25 cellular contexts compared by ENCODE assay signal in the genomic region with DNA sequence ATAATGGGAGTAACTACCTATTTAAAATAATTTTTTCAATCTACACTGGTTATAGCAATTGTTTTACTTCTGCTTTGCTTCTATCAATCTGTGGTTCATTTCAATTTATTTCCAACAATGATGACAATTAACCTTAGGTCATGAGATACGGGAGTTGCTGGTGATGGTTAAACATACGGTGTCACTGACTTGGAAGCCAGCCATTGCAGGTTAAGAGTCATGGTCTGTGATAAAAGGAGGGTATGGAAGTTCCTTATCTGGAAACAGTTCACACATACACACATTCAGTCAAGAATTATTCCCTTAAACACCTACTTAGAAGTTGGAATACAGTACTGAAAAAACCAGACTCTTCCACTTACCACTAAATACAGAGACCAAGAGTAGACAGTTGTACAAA.
"Had no signal": no experiment of that assay in that cellular context is flagged by ENCODE, and none has a peak within 500 bp of the region (broad histone marks: within the 10 kb centered on the region; RNA-seq: fewer than 3 reads in every experiment).

No MANE protein-coding gene starts in this region.

- H3K4me3 ChIP-seq: breast epithelium, Peyer's patch had no signal

- H3K4me3 Mint-ChIP-seq: activated CD4-positive, alpha-beta T cell treated with anti-CD3 and anti-CD28 coated beads, Interleukin-2, amount 10 ng/mL, durations not matched to agents 24 days and 14 days; activated CD8-positive, alpha-beta memory T cell treated with anti-CD3 and anti-CD28 coated beads, Interleukin-2, amount 10 ng/mL, durations not matched to agents 7 days and 5 days; activated naive CD4-positive, alpha-beta T cell treated with anti-CD3 and anti-CD28 coated beads, Interleukin-2, amount 50 U/mL, for 24 hours; activated T-cell treated with anti-CD3 and anti-CD28 coated beads, Interleukin-2, amount 50 U/mL, for 24 hours; activated T-helper 1 cell treated with anti-CD3 and anti-CD28 coated beads, Interleukin-12 subunit alpha, Interleukin-12 subunit beta, Interleukin-2, Interleukin-4 antibody, amounts not matched to agents 30 ng/mL and 10 ng/mL and 1 ng/mL, durations not matched to agents 14 hours and 24 hours and 36 hours; T-helper 17 cell had no signal

- H3K9me3 Mint-ChIP-seq: activated B cell treated with CpG ODN at 0.5 μM for 24 hours; activated CD4-positive, alpha-beta T cell treated with anti-CD3 and anti-CD28 coated beads, Interleukin-2, amount 10 ng/mL, durations not matched to agents 24 days and 14 days; activated T-cell treated with anti-CD3 and anti-CD28 coated beads, Interleukin-2, amount 50 U/mL, for 24 hours; activated T-helper 1 cell treated with anti-CD3 and anti-CD28 coated beads, Interleukin-12 subunit alpha, Interleukin-12 subunit beta, Interleukin-2, Interleukin-4 antibody, amounts not matched to agents 30 ng/mL and 10 ng/mL and 1 ng/mL, durations not matched to agents 14 hours and 24 hours and 36 hours had no signal

- H3K27ac ChIP-seq: breast epithelium, KMS-11 had no signal

- H3K27ac Mint-ChIP-seq: activated CD4-positive, alpha-beta T cell treated with anti-CD3 and anti-CD28 coated beads, Interleukin-2, amount 10 ng/mL, durations not matched to agents 24 days and 14 days; activated CD8-positive, alpha-beta memory T cell treated with anti-CD3 and anti-CD28 coated beads, Interleukin-2, amount 10 ng/mL, durations not matched to agents 7 days and 5 days; activated naive CD4-positive, alpha-beta T cell treated with anti-CD3 and anti-CD28 coated beads, Interleukin-2, amount 50 U/mL, for 24 hours; activated T-cell treated with anti-CD3 and anti-CD28 coated beads, Interleukin-2, amount 50 U/mL, for 24 hours; activated T-helper 1 cell treated with anti-CD3 and anti-CD28 coated beads, Interleukin-12 subunit alpha, Interleukin-12 subunit beta, Interleukin-2, Interleukin-4 antibody, amounts not matched to agents 30 ng/mL and 10 ng/mL and 1 ng/mL, durations not matched to agents 14 hours and 24 hours and 36 hours; T-helper 17 cell had no signal

- H3K36me3 Mint-ChIP-seq: activated CD8-positive, alpha-beta memory T cell treated with anti-CD3 and anti-CD28 coated beads, Interleukin-2, amount 10 ng/mL, durations not matched to agents 7 days and 5 days had no signal

- H3K4me1 Mint-ChIP-seq: activated CD4-positive, alpha-beta T cell treated with anti-CD3 and anti-CD28 coated beads, Interleukin-2, amount 10 ng/mL, durations not matched to agents 24 days and 14 days; activated CD8-positive, alpha-beta memory T cell treated with anti-CD3 and anti-CD28 coated beads, Interleukin-2, amount 10 ng/mL, durations not matched to agents 7 days and 5 days; activated naive CD4-positive, alpha-beta T cell treated with anti-CD3 and anti-CD28 coated beads, Interleukin-2, amount 50 U/mL, for 24 hours; T-helper 17 cell had no signal

- H3K36me3 ChIP-seq: breast epithelium had no signal

- H3K9ac ChIP-seq: KMS-11 had no signal

- H3K9me3 ChIP-seq: breast epithelium, Peyer's patch had no signal

- H3K4me1 ChIP-seq: breast epithelium had no signal

- DNase-seq: activated B cell treated with CpG ODN at 0.5 μM for 24 hours; activated CD4-positive, alpha-beta T cell treated with anti-CD3 and anti-CD28 coated beads for 1 hour; activated CD4-positive, alpha-beta T cell treated with anti-CD3 and anti-CD28 coated beads, Interleukin-2, amount 10 ng/mL, durations not matched to agents 24 days and 14 days; activated CD4-positive, alpha-beta T cell treated with anti-CD3 and anti-CD28 coated beads, Interleukin-2, amount 50 U/mL, for 48 hours; activated CD8-positive, alpha-beta memory T cell treated with anti-CD3 and anti-CD28 coated beads, Interleukin-2, amount 10 ng/mL, durations not matched to agents 7 days and 5 days; activated effector memory CD4-positive, alpha-beta T cell treated with Interleukin-2 at 50 U/mL for 16 hours; activated naive CD4-positive, alpha-beta T cell; activated T-cell treated with anti-CD3 and anti-CD28 coated beads, Interleukin-2, amount 50 U/mL, for 24 hours; aorta; caudate nucleus; NCI-H1092; NCI-H1930; NCI-H2171; NCI-H2227 treated with DMSO at 0.1 percent for 48 hours; NCI-H510A; NCI-H526 treated with DMSO at 0.1 percent for 48 hours; NCI-H82; Peyer's patch; SHP77 treated with DMSO at 0.1 percent for 48 hours; T-helper 17 cell; T-helper 9 cell had no signal

- H3K27me3 ChIP-seq: breast epithelium, Peyer's patch had no signal

- ATAC-seq: activated CD8-positive, alpha-beta memory T cell treated with anti-CD3 and anti-CD28 coated beads, Interleukin-2, amount 10 ng/mL, durations not matched to agents 7 days and 5 days; T-helper 17 cell had no signal

- H3K27me3 Mint-ChIP-seq: activated B cell treated with CpG ODN at 0.5 μM for 24 hours; activated CD4-positive, alpha-beta T cell treated with anti-CD3 and anti-CD28 coated beads, Interleukin-2, amount 10 ng/mL, durations not matched to agents 24 days and 14 days; activated CD8-positive, alpha-beta memory T cell treated with anti-CD3 and anti-CD28 coated beads, Interleukin-2, amount 10 ng/mL, durations not matched to agents 7 days and 5 days; activated naive CD4-positive, alpha-beta T cell treated with anti-CD3 and anti-CD28 coated beads, Interleukin-2, amount 50 U/mL, for 24 hours; activated T-cell treated with anti-CD3 and anti-CD28 coated beads, Interleukin-2, amount 50 U/mL, for 24 hours; T-helper 17 cell had no signal
